Comparison of ENCODE assay signal across 2 cellular contexts in the genomic region with DNA sequence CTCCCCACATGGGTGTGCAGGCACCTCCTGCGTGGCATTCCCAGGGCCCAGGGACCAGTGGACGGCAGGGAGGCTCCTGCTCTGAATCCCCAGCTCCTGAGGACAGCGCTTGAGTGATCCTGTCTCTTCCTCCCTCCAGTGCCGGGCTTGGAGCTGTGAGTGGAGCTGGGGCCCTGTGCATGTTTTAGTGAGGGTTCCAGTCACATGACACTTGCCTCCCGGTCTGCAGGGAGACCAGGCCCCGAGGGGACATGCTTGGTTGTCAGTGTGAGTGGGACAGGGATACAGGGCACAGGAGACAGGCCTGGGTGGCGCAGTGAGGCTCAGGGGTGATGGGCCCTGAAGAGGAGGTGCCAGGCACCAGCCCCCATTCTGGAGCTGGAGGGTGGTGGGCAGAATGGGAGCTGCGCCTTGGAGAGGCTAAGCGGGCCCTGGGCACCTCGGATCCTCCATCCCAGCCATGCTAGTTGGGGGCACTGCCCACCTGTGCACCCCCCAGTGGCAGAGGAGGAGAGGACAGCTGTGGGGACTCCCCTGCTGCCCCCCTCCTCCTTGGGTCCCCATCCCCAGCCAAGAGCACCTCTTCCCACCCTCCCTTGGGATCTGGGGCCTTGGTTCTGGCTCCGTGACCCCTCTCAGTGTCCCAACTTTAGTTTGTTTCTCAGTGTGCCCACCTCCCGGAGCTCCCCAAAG.
TF ChIP-seq lines count a peak whose summit lies in the region.

No MANE protein-coding gene starts in this region.

TF ChIP-seq in HCT116, 20 proteins besides CTCF, POLR2A, EP300 and RAD21 (continued from another document):
- TF ChIP-seq FOSL1 (IDR thresholded peaks at IDR 0.05; ENCODE audit: low read depth): no peak
- TF ChIP-seq, protein P1, sequence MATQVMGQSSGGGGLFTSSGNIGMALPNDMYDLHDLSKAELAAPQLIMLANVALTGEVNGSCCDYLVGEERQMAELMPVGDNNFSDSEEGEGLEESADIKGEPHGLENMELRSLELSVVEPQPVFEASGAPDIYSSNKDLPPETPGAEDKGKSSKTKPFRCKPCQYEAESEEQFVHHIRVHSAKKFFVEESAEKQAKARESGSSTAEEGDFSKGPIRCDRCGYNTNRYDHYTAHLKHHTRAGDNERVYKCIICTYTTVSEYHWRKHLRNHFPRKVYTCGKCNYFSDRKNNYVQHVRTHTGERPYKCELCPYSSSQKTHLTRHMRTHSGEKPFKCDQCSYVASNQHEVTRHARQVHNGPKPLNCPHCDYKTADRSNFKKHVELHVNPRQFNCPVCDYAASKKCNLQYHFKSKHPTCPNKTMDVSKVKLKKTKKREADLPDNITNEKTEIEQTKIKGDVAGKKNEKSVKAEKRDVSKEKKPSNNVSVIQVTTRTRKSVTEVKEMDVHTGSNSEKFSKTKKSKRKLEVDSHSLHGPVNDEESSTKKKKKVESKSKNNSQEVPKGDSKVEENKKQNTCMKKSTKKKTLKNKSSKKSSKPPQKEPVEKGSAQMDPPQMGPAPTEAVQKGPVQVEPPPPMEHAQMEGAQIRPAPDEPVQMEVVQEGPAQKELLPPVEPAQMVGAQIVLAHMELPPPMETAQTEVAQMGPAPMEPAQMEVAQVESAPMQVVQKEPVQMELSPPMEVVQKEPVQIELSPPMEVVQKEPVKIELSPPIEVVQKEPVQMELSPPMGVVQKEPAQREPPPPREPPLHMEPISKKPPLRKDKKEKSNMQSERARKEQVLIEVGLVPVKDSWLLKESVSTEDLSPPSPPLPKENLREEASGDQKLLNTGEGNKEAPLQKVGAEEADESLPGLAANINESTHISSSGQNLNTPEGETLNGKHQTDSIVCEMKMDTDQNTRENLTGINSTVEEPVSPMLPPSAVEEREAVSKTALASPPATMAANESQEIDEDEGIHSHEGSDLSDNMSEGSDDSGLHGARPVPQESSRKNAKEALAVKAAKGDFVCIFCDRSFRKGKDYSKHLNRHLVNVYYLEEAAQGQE (IDR thresholded peaks at IDR 0.05; ENCODE audit: low read depth): no peak
- no peak for TF ChIP-seq ZFX (IDR thresholded peaks at IDR 0.05)
- TF ChIP-seq ELF1 (IDR thresholded peaks at IDR 0.05; ENCODE audit: borderline replicate concordance, low read depth): no peak
- no peak for TF ChIP-seq ZNF274 (IDR thresholded peaks at IDR 0.05; ENCODE audit: low read depth, low read length)
- TF ChIP-seq, protein P2, sequence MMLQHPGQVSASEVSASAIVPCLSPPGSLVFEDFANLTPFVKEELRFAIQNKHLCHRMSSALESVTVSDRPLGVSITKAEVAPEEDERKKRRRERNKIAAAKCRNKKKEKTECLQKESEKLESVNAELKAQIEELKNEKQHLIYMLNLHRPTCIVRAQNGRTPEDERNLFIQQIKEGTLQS (IDR thresholded peaks at IDR 0.05): no peak
- no peak for TF ChIP-seq SRF (IDR thresholded peaks at IDR 0.05; ENCODE audit: low read depth)
- no peak for TF ChIP-seq TCF7L2 (IDR thresholded peaks at IDR 0.05; ENCODE audit: borderline replicate concordance, extremely low read depth, insufficient read depth, insufficient read length)
- no peak for TF ChIP-seq CBX3 (IDR thresholded peaks at IDR 0.05; ENCODE audit: low read depth)
- TF ChIP-seq EZH2phosphoT487 (IDR thresholded peaks at IDR 0.05; ENCODE audit: borderline replicate concordance): no peak
- TF ChIP-seq POLR2AphosphoS5 (IDR thresholded peaks at IDR 0.05; ENCODE audit: low read depth, low read length): no peak
- TF ChIP-seq, protein P3, sequence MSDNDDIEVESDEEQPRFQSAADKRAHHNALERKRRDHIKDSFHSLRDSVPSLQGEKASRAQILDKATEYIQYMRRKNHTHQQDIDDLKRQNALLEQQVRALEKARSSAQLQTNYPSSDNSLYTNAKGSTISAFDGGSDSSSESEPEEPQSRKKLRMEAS (IDR thresholded peaks at IDR 0.05): no peak
- TF ChIP-seq EGR1 (IDR thresholded peaks at IDR 0.05; ENCODE audit: low read depth): no peak
- TF ChIP-seq EZH2 (IDR thresholded peaks at IDR 0.05): no peak
- TF ChIP-seq SP1 (IDR thresholded peaks at IDR 0.05; ENCODE audit: low read depth): no peak
- no peak for TF ChIP-seq CEBPB (IDR thresholded peaks at IDR 0.05; ENCODE audit: low read depth)
- no peak for TF ChIP-seq SIN3A (IDR thresholded peaks at IDR 0.05; ENCODE audit: low read depth)
- TF ChIP-seq YY1 (IDR thresholded peaks at IDR 0.05; ENCODE audit: extremely low read depth, insufficient replicate concordance, low read depth, low read length): no peak
- no peak for TF ChIP-seq JUND (IDR thresholded peaks at IDR 0.05)

TF ChIP-seq in WTC11, 78 proteins besides CTCF, POLR2A, EP300 and RAD21:
- TF ChIP-seq, protein P4, sequence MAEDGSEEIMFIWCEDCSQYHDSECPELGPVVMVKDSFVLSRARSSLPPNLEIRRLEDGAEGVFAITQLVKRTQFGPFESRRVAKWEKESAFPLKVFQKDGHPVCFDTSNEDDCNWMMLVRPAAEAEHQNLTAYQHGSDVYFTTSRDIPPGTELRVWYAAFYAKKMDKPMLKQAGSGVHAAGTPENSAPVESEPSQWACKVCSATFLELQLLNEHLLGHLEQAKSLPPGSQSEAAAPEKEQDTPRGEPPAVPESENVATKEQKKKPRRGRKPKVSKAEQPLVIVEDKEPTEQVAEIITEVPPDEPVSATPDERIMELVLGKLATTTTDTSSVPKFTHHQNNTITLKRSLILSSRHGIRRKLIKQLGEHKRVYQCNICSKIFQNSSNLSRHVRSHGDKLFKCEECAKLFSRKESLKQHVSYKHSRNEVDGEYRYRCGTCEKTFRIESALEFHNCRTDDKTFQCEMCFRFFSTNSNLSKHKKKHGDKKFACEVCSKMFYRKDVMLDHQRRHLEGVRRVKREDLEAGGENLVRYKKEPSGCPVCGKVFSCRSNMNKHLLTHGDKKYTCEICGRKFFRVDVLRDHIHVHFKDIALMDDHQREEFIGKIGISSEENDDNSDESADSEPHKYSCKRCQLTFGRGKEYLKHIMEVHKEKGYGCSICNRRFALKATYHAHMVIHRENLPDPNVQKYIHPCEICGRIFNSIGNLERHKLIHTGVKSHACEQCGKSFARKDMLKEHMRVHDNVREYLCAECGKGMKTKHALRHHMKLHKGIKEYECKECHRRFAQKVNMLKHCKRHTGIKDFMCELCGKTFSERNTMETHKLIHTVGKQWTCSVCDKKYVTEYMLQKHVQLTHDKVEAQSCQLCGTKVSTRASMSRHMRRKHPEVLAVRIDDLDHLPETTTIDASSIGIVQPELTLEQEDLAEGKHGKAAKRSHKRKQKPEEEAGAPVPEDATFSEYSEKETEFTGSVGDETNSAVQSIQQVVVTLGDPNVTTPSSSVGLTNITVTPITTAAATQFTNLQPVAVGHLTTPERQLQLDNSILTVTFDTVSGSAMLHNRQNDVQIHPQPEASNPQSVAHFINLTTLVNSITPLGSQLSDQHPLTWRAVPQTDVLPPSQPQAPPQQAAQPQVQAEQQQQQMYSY (CRISPR knock-in tag; IDR thresholded peaks at IDR 0.05): no peak
- TF ChIP-seq, protein P5, sequence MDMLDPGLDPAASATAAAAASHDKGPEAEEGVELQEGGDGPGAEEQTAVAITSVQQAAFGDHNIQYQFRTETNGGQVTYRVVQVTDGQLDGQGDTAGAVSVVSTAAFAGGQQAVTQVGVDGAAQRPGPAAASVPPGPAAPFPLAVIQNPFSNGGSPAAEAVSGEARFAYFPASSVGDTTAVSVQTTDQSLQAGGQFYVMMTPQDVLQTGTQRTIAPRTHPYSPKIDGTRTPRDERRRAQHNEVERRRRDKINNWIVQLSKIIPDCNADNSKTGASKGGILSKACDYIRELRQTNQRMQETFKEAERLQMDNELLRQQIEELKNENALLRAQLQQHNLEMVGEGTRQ (CRISPR knock-in tag; IDR thresholded peaks at IDR 0.05): 0 out of 2 replicates have a peak, but pooled peaks have one; percentile 39
